ENCODE assay signal across 10 cellular contexts in genomic region chr1:235060607-235061470, GRCh38.
DNase-seq lines count a peak whose midpoint lies in the region; ATAC-seq, FAIRE-seq and TF ChIP-seq lines count a peak whose summit lies in the region.
"Had no signal": no experiment of that assay in that cellular context is flagged by ENCODE, and none has a peak within 500 bp of the region (broad histone marks: within the 10 kb centered on the region; RNA-seq: fewer than 3 reads in every experiment).

No MANE protein-coding gene starts in this region.

- no peak overlapping the region for H3K4me3 Mint-ChIP-seq in activated T-cell treated with anti-CD3 and anti-CD28 coated beads, Interleukin-2, amount 50 U/mL, for 24 hours
- H3K4me3 Mint-ChIP-seq: activated CD4-positive, alpha-beta memory T cell treated with anti-CD3 and anti-CD28 coated beads for 36 hours; CD4-positive, CD25-positive, alpha-beta regulatory T cell had no signal

- H3K27ac ChIP-seq in lower lobe of right lung = no peak overlapping the region

- H3K27ac Mint-ChIP-seq in activated T-cell treated with anti-CD3 and anti-CD28 coated beads, Interleukin-2, amount 50 U/mL, for 24 hours = no peak overlapping the region
- H3K27ac Mint-ChIP-seq: activated CD4-positive, alpha-beta memory T cell treated with anti-CD3 and anti-CD28 coated beads for 36 hours; CD4-positive, CD25-positive, alpha-beta regulatory T cell had no signal

- H3K9me3 Mint-ChIP-seq in activated T-cell treated with anti-CD3 and anti-CD28 coated beads, Interleukin-2, amount 50 U/mL, for 24 hours = no peaks in the 10 kb centered on the region
- H3K9me3 Mint-ChIP-seq: activated CD4-positive, alpha-beta memory T cell treated with anti-CD3 and anti-CD28 coated beads for 36 hours had no signal

- H3K36me3 ChIP-seq in bronchial epithelial cell (ENCODE audit: control insufficient read depth, insufficient read depth, low read length) (no peaks in the 10 kb centered on the region), lower lobe of right lung (no peaks in the 10 kb centered on the region)

- peaks cover 20% of the 10 kb centered on the region for H3K4me1 Mint-ChIP-seq in activated T-cell treated with anti-CD3 and anti-CD28 coated beads, Interleukin-2, amount 50 U/mL, for 24 hours (ENCODE audit: low read depth)

- H3K4me1 ChIP-seq in lower lobe of right lung = peaks cover 15% of the 10 kb centered on the region

- H3K9me3 ChIP-seq in lower lobe of right lung = no peaks in the 10 kb centered on the region

- intact Hi-C loops in lower lobe of right lung (cut with DNase I) = no loop called here

- no peaks in the 10 kb centered on the region for H3K36me3 Mint-ChIP-seq in activated T-cell treated with anti-CD3 and anti-CD28 coated beads, Interleukin-2, amount 50 U/mL, for 24 hours (ENCODE audit: low read depth)
- H3K36me3 Mint-ChIP-seq: activated CD4-positive, alpha-beta memory T cell treated with anti-CD3 and anti-CD28 coated beads for 36 hours; CD4-positive, CD25-positive, alpha-beta regulatory T cell had no signal

- H3K27me3 ChIP-seq in bronchial epithelial cell (ENCODE audit: control insufficient read depth, insufficient read depth, low read length) (no peaks in the 10 kb centered on the region), lower lobe of right lung (ENCODE audit: low read depth) (no peaks in the 10 kb centered on the region)

- H3K4me3 ChIP-seq in bronchial epithelial cell (ENCODE audit: low read depth, low read length) (no peak overlapping the region), lower lobe of right lung (no peak overlapping the region)

- FAIRE-seq in bronchial epithelial cell (lab: Jason Lieb, UNC) = no peak

- TF ChIP-seq CTCF in bronchial epithelial cell (IDR thresholded peaks at IDR 0.05; ENCODE audit: insufficient read depth, low read length, severe bottlenecking) (no peak), lower lobe of right lung (IDR thresholded peaks at IDR 0.05) (no peak), GM20000 (IDR thresholded peaks at IDR 0.05; ENCODE audit: extremely low read depth, missing control alignments) (no peak)

- H3K27me3 Mint-ChIP-seq in activated T-cell treated with anti-CD3 and anti-CD28 coated beads, Interleukin-2, amount 50 U/mL, for 24 hours = no peaks in the 10 kb centered on the region
- H3K27me3 Mint-ChIP-seq: activated CD4-positive, alpha-beta memory T cell treated with anti-CD3 and anti-CD28 coated beads for 36 hours; CD4-positive, CD25-positive, alpha-beta regulatory T cell had no signal

- peak; percentile 42 for DNase-seq in AG08395 (ENCODE audit: low spot score)
- peak; percentile 70 for DNase-seq in NCI-H1436 (lab: John Stamatoyannopoulos, UW)
- DNase-seq in bronchial epithelial cell (ENCODE audit: low read depth) = peak; percentile 55
- DNase-seq in lower lobe of right lung = peak; percentile 26
- DNase-seq in activated T-cell treated with anti-CD3 and anti-CD28 coated beads, Interleukin-2, amount 50 U/mL, for 24 hours = no peak
- DNase-seq in EL = no peak
- DNase-seq in cortex of kidney (lab: John Stamatoyannopoulos, UW) = no peak
- no peak for DNase-seq in GM20000 (ENCODE audit: low spot score)
- DNase-seq: activated CD4-positive, alpha-beta memory T cell treated with anti-CD3 and anti-CD28 coated beads for 36 hours; CD4-positive, CD25-positive, alpha-beta regulatory T cell had no signal

- peak in 1 of 2 donors; percentile 33 for ATAC-seq in lower lobe of right lung

Comparison
In these comparisons a context has a peak if more than half of its experiments do, and no peak if none do; other contexts are left out.
1. DNase-seq: peak in AG08395 (single experiment), NCI-H1436 (single experiment), bronchial epithelial cell (single experiment) and lower lobe of right lung (single experiment); none in activated T-cell treated with anti-CD3 and anti-CD28 coated beads, Interleukin-2, amount 50 U/mL, for 24 hours (single experiment), EL (single experiment), cortex of kidney (single experiment) and GM20000 (single experiment).